In genomic region chr10:48684463-48684791, GRCh38 we compare ENCODE assay signal across 18 cellular contexts. TPM values are rescaled to one million over a fixed set of nuclear protein-coding genes. Genes with fewer than 3 reads are reported as not detected.
A peak's percentile ranks its signal among the peaks of the same experiment; 100 is the strongest.
DNase-seq lines count a peak whose midpoint lies in the region; ATAC-seq and TF ChIP-seq lines count a peak whose summit lies in the region.
"Had no signal": no experiment of that assay in that cellular context is flagged by ENCODE, and none has a peak within 500 bp of the region (broad histone marks: within the 10 kb centered on the region; RNA-seq: fewer than 3 reads in every experiment).

No MANE protein-coding gene starts in this region.

- H3K14ac ChIP-seq in neuronal stem cell (ENCODE audit: low read length): no peak overlapping the region

- H2BK5ac ChIP-seq in neuronal stem cell (ENCODE audit: low read length): peak overlapping the region; percentile 39

- peaks cover 0 to 4% (median 0%) of the 10 kb centered on the region in 11 experiments; a peak in 2 of 22 replicates for H3K27me3 ChIP-seq in BLaER1 treated with 17β-estradiol and CSF1 and Interleukin-3, amounts not matched to agents 10 nM and 100 nM
- no peaks in the 10 kb centered on the region for H3K27me3 ChIP-seq in Peyer's patch
- no peaks in the 10 kb centered on the region for H3K27me3 ChIP-seq in neuronal stem cell (ENCODE audit: control insufficient read depth in 3 of 3, insufficient read depth in 3 of 3, low read depth in 1 of 3, low read length in 3 of 3)
- H3K27me3 ChIP-seq: MG63, transverse colon had no signal

- H3K4me3 ChIP-seq in BLaER1 treated with 17β-estradiol and CSF1 and Interleukin-3, amounts not matched to agents 10 nM and 100 nM: peak overlapping the region; percentile 50 to 76 (median 62); a peak in 19 of 20 replicates
- H3K4me3 ChIP-seq in Peyer's patch: peak overlapping the region in 1 of 4 donors; percentile 47
- no peak overlapping the region for H3K4me3 ChIP-seq in neuronal stem cell (ENCODE audit: low read length in 2 of 2)
- H3K4me3 ChIP-seq: MG63, mucosa of descending colon had no signal

- H4K8ac ChIP-seq in neuronal stem cell (ENCODE audit: low read depth, low read length): no peak overlapping the region

- H2AFZ ChIP-seq in neuronal stem cell (ENCODE audit: low read length): no peak overlapping the region

- H2BK120ac ChIP-seq in neuronal stem cell (ENCODE audit: low read depth, low read length): no peak overlapping the region

- peak overlapping the region; percentile 78 to 96 (median 88); a peak in 21 of 22 replicates for H3K9ac ChIP-seq in BLaER1 treated with 17β-estradiol and CSF1 and Interleukin-3, amounts not matched to agents 10 nM and 100 nM
- H3K9ac ChIP-seq in neuronal stem cell (ENCODE audit: low read depth, low read length, poor library complexity): peak overlapping the region; percentile 15

- H3K9me3 ChIP-seq in BLaER1 treated with 17β-estradiol and CSF1 and Interleukin-3, amounts not matched to agents 10 nM and 100 nM (replicated peaks in 1 of 11): peaks cover 7 to 20% (median 12%) of the 10 kb centered on the region in 11 experiments; a peak in 21 of 22 replicates
- peaks cover 0 to 3% (median 0%) of the 10 kb centered on the region in 4 donors for H3K9me3 ChIP-seq in Peyer's patch
- H3K9me3 ChIP-seq in neuronal stem cell (replicated peaks in 1 of 2; ENCODE audit: control insufficient read depth in 2 of 2, insufficient read depth in 1 of 2, low read depth in 1 of 2, low read length in 2 of 2): no peaks in the 10 kb centered on the region
- H3K9me3 ChIP-seq: MG63, mucosa of descending colon, transverse colon had no signal

- no peak overlapping the region for H3K4ac ChIP-seq in neuronal stem cell (ENCODE audit: low read length)

- no peak for DNase-seq in Peyer's patch
- DNase-seq in neuronal stem cell (ENCODE audit: low spot score): no peak
- DNase-seq in germinal center (ENCODE audit: low spot score): no peak
- DNase-seq in stimulated activated CD4-positive, alpha-beta T cell treated with anti-CD3 and anti-CD28 coated beads, Interleukin-4, amount 100 ng/mL, for 4 hours: no peak
- no peak for DNase-seq in middle frontal gyrus (ENCODE audit: extremely low spot score, low spot score)
- DNase-seq: ACHN; activated CD4-positive, alpha-beta T cell treated with anti-CD3 and anti-CD28 coated beads, Interleukin-2, amount 50 U/mL, for 48 hours; activated naive CD4-positive, alpha-beta T cell treated with anti-CD3 and anti-CD28 coated beads, Interleukin-2, amount 10 ng/mL, durations not matched to agents 7 days and 5 days; DND-41; MG63; NCI-H146; NCI-H226; NK-92 treated with Interleukin-12 subunit alpha and Interleukin-12 subunit beta, amount 100 ng/mL, for 24 hours had no signal

- H3K79me1 ChIP-seq in neuronal stem cell (ENCODE audit: low read depth, low read length): no peaks in the 10 kb centered on the region

- peak overlapping the region; percentile 31 for H3K23ac ChIP-seq in neuronal stem cell (ENCODE audit: low read depth, low read length, poor library complexity)

- H3K27ac ChIP-seq in BLaER1 treated with 17β-estradiol and CSF1 and Interleukin-3, amounts not matched to agents 10 nM and 100 nM: peak overlapping the region; percentile 87 to 99 (median 95); a peak in 21 of 22 replicates
- peak overlapping the region in 3 of 4 donors; percentile 44 to 88 (median 87) for H3K27ac ChIP-seq in Peyer's patch
- no peak overlapping the region for H3K27ac ChIP-seq in neuronal stem cell (replicated peaks; ENCODE audit: low read length)

- H3K4me1 ChIP-seq in BLaER1 treated with 17β-estradiol and CSF1 and Interleukin-3, amounts not matched to agents 10 nM and 100 nM: peaks cover 41 to 63% (median 58%) of the 10 kb centered on the region in 10 experiments
- no peaks in the 10 kb centered on the region for H3K4me1 ChIP-seq in Peyer's patch
- no peaks in the 10 kb centered on the region for H3K4me1 ChIP-seq in neuronal stem cell (ENCODE audit: control insufficient read depth in 2 of 2, insufficient read depth in 1 of 2, low read depth in 1 of 2, low read length in 2 of 2)
- H3K4me1 ChIP-seq: transverse colon had no signal

- H2AK5ac ChIP-seq in neuronal stem cell (ENCODE audit: low read depth, low read length): no peak overlapping the region

- TF ChIP-seq POLR2A in GM18526 (IDR thresholded peaks at IDR 0.05; ENCODE audit: extremely low read depth, insufficient read length): peak; percentile 63
- TF ChIP-seq POLR2A in Peyer's patch (IDR thresholded peaks at IDR 0.05): no peak

- TF ChIP-seq CTCF in Peyer's patch (IDR thresholded peaks at IDR 0.05): no peak

- no peak overlapping the region for H3K18ac ChIP-seq in neuronal stem cell (ENCODE audit: low read length)

- no peak overlapping the region for H2BK12ac ChIP-seq in neuronal stem cell (ENCODE audit: low read length)

- H2BK15ac ChIP-seq in neuronal stem cell (ENCODE audit: low read length): no peak overlapping the region

- no peak for ATAC-seq in HG02798 (IDR thresholded peaks at IDR 0.05; ENCODE audit: poor library complexity, unreplicated experiment)

- peak overlapping the region; percentile 79 to 99 (median 93) for H3K4me2 ChIP-seq in BLaER1 treated with 17β-estradiol and CSF1 and Interleukin-3, amounts not matched to agents 10 nM and 100 nM
- H3K4me2 ChIP-seq in neuronal stem cell (ENCODE audit: insufficient read depth, low read length, poor library complexity, severe bottlenecking): no peak overlapping the region

- peaks cover 0 to 9% (median 0%) of the 10 kb centered on the region in 11 experiments; a peak in 4 of 22 replicates for H4K20me1 ChIP-seq in BLaER1 treated with 17β-estradiol and CSF1 and Interleukin-3, amounts not matched to agents 10 nM and 100 nM

- H3K36me3 ChIP-seq in BLaER1 treated with 17β-estradiol and CSF1 and Interleukin-3, amounts not matched to agents 10 nM and 100 nM: peaks cover 0 to 5% (median under 1%) of the 10 kb centered on the region in 11 experiments; a peak in 4 of 22 replicates
- H3K36me3 ChIP-seq in Peyer's patch (no peaks in the 10 kb centered on the region), neuronal stem cell (replicated peaks in 1 of 2; ENCODE audit: control insufficient read depth in 2 of 2, insufficient read depth in 2 of 2, low read length in 2 of 2) (no peaks in the 10 kb centered on the region)
- H3K36me3 ChIP-seq: MG63, transverse colon had no signal

- H4K91ac ChIP-seq in neuronal stem cell (ENCODE audit: low read depth, low read length, poor library complexity): no peak overlapping the region

- no CpG with 5 or more reads among the region's 6 CpGs for WGBS in neuronal stem cell (ENCODE audit: extremely low coverage in 2 of 2, insufficient read length in 2 of 2, insufficient replicate concordance in 1 of 2), 2 donors

RNA-seq across cellular contexts. Expression of gene WDFY4, which starts 0.2 kb away (rescaled TPM):
- total RNA-seq in Peyer's patch: 100 to 1,000 TPM in 1 of 4 donors, 1 to 10 TPM in 2, under 1 TPM in 1; 0.53 to 102 (median 4.6) TPM
- polyA plus RNA-seq in neuronal stem cell (2013, experiment 1 of 2): 0.01 TPM
- polyA plus RNA-seq in neuronal stem cell (2013, experiment 2 of 2): not detected

Comparison
In these comparisons a context has a peak if more than half of its experiments do, and no peak if none do; other contexts are left out.
1. H3K4me3 ChIP-seq: peak in BLaER1 treated with 17β-estradiol and CSF1 and Interleukin-3, amounts not matched to agents 10 nM and 100 nM (10 of 10); none in neuronal stem cell (0 of 2).